Comparison of ENCODE assay signal across 13 cellular contexts in the genomic region with DNA sequence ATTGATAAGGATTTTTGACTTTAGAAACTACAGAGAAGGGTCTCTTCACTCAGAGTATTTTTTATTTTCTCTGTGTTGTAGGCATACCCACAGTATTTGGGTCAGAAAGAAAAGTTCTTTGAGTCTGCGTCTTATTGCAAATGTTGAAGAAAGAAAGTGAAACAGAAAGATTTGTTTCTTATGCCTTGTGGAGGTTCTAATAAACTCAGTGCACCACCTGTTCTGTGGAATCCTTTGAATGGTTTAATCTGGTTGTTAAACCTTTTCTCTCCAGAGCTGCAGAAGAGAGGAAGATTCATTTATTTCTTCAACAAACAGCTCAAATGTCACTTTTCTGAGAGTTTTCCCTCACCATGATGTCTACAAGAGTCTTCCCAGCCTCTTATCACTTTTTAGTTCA.
A peak's percentile ranks its signal among the peaks of the same experiment; 100 is the strongest.
DNase-seq lines count a peak whose midpoint lies in the region; ATAC-seq and TF ChIP-seq lines count a peak whose summit lies in the region.
"Had no signal": no experiment of that assay in that cellular context is flagged by ENCODE, and none has a peak within 500 bp of the region (broad histone marks: within the 10 kb centered on the region; RNA-seq: fewer than 3 reads in every experiment).

No MANE protein-coding gene starts in this region.

- no peaks in the 10 kb centered on the region for H3K27me3 ChIP-seq in vagina
- H3K27me3 ChIP-seq: neutrophil, upper lobe of right lung had no signal

- DNase-seq in GM10248 (ENCODE audit: extremely low spot score) = peak; percentile 31
- no peak for DNase-seq in activated naive CD8-positive, alpha-beta T cell treated with anti-CD3 and anti-CD28 coated beads for 36 hours
- DNase-seq in vagina (ENCODE audit: extremely low spot score in 2 of 2) = no peak
- DNase-seq in SK-N-DZ (ENCODE audit: low spot score) = no peak
- no peak for DNase-seq in DMS 273 treated with DMSO at 0.1 percent for 48 hours (lab: John Stamatoyannopoulos, UW)
- DNase-seq: DMS79 treated with DMSO at 0.1 percent for 48 hours, upper lobe of right lung had no signal

- CTCF ChIA-PET in GM10248 (lab: Yijun Ruan, JAX) = interaction anchor here (1.2 to 6.1 kb wide), 5 partner anchors 12 to 55 kb away, joined by 3 to 38 read pairs (median 6); no protein-coding TSS in a partner anchor

- H3K36me3 ChIP-seq in vagina = no peaks in the 10 kb centered on the region
- H3K36me3 ChIP-seq: neutrophil, upper lobe of right lung had no signal

- ATAC-seq in GM19035 (IDR thresholded peaks at IDR 0.05; ENCODE audit: unreplicated experiment) (peak; percentile 31), HG03066 (IDR thresholded peaks at IDR 0.05; ENCODE audit: low read depth, unreplicated experiment) (peak; percentile 32), HG03571 (IDR thresholded peaks at IDR 0.05; ENCODE audit: unreplicated experiment) (no peak)
- ATAC-seq: GM23338, HepG2, upper lobe of right lung had no signal

- no peaks in the 10 kb centered on the region for H3K27me3 Mint-ChIP-seq in activated naive CD8-positive, alpha-beta T cell treated with anti-CD3 and anti-CD28 coated beads for 36 hours

- TF ChIP-seq POLR2A in vagina (IDR thresholded peaks at IDR 0.05) = no peak

- peak overlapping the region; percentile 86 for H3K27ac Mint-ChIP-seq in activated naive CD8-positive, alpha-beta T cell treated with anti-CD3 and anti-CD28 coated beads for 36 hours
- H3K27ac Mint-ChIP-seq: GM23338 had no signal

- no peak overlapping the region for H3K4me3 ChIP-seq in vagina
- H3K4me3 ChIP-seq: GM23338, upper lobe of right lung had no signal

- POLR2A ChIA-PET in GM10248 (lab: Yijun Ruan, JAX) = interaction anchor here (0.6 to 1.7 kb wide), 2 partner anchors 51 to 411 kb away, joined by 6 to 11 read pairs; a partner anchor contains a TSS

- TF ChIP-seq CTCF in GM10248 (IDR thresholded peaks at IDR 0.05; ENCODE audit: control extremely low read depth, extremely low read depth, low read depth, missing control alignments) = no peak
- TF ChIP-seq CTCF in vagina (IDR thresholded peaks at IDR 0.05) = no peak

- peaks cover 26% of the 10 kb centered on the region for H3K36me3 Mint-ChIP-seq in activated naive CD8-positive, alpha-beta T cell treated with anti-CD3 and anti-CD28 coated beads for 36 hours

- intact Hi-C loops in vagina (cut with DNase I) = loop anchor here (10.0 kb wide), 1 partner anchor 51 kb away; no protein-coding TSS in a partner anchor

- H3K9me3 Mint-ChIP-seq in activated naive CD8-positive, alpha-beta T cell treated with anti-CD3 and anti-CD28 coated beads for 36 hours = peaks cover 20% of the 10 kb centered on the region
- H3K9me3 Mint-ChIP-seq: GM23338 had no signal

- H3K9me3 ChIP-seq in vagina = no peaks in the 10 kb centered on the region
- H3K9me3 ChIP-seq: neutrophil, upper lobe of right lung had no signal

- H3K4me1 Mint-ChIP-seq in activated naive CD8-positive, alpha-beta T cell treated with anti-CD3 and anti-CD28 coated beads for 36 hours = peaks cover 42% of the 10 kb centered on the region
- H3K4me1 Mint-ChIP-seq: GM23338 had no signal

- peak overlapping the region; percentile 53 for H3K4me3 Mint-ChIP-seq in activated naive CD8-positive, alpha-beta T cell treated with anti-CD3 and anti-CD28 coated beads for 36 hours
- H3K4me3 Mint-ChIP-seq: GM23338 had no signal

- no peak overlapping the region for H3K27ac ChIP-seq in vagina
- H3K27ac ChIP-seq: neutrophil, upper lobe of right lung had no signal

- peaks cover 36% of the 10 kb centered on the region for H3K4me1 ChIP-seq in vagina
